Comparison of ENCODE assay signal across 8 cellular contexts in the genomic region with DNA sequence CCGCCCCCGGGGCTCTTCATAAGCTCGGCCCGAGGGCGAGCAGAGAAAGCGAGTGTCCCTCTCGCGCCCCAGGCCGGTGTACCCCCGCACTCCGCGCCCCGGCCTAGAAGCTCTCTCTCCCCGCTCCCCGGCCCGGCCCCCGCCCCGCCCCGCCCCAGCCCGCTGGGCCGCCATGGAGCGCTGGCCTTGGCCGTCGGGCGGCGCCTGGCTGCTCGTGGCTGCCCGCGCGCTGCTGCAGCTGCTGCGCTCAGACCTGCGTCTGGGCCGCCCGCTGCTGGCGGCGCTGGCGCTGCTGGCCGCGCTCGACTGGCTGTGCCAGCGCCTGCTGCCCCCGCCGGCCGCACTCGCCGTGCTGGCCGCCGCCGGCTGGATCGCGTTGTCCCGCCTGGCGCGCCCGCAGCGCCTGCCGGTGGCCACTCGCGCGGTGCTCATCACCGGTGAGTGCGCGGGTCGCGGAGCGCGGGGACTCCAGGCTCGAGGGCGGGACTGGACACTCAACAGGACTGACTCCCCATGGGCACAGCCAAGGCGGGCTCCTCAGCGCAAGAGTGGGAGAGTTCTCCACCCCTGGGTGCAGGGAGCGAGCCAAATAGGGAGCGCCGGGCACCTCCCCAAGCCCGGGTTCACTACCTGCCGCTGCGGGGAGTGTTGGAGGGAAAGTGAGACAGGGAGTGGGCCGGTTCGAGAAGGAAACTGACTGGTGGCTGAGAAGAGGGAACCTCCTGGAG. TPM values are rescaled to one million over a fixed set of nuclear protein-coding genes. Genes with fewer than 3 reads are reported as not detected.
A peak's percentile ranks its signal among the peaks of the same experiment; 100 is the strongest.
DNase-seq lines count a peak whose midpoint lies in the region; ATAC-seq and TF ChIP-seq lines count a peak whose summit lies in the region.

A gene (plus strand): TSS at position 45 of the 728 bp plus-strand sequence. CDS start 128 bp downstream, at position 173.

- peaks cover 40% of the 10 kb centered on the region for H3K27me3 Mint-ChIP-seq in activated CD4-positive, alpha-beta T cell treated with anti-CD3 and anti-CD28 coated beads, Interleukin-2, amount 10 ng/mL, durations not matched to agents 7 days and 5 days

- peak in 1 of 2 donors; percentile 73 for ATAC-seq in upper lobe of left lung (ENCODE audit: low FRiP score in 2 of 2)
- no peak for ATAC-seq in GM18867 (IDR thresholded peaks at IDR 0.05; ENCODE audit: unreplicated experiment)
- ATAC-seq in GM18517 (IDR thresholded peaks at IDR 0.05; ENCODE audit: unreplicated experiment), result no peak

- H3K9me3 Mint-ChIP-seq in activated CD4-positive, alpha-beta T cell treated with anti-CD3 and anti-CD28 coated beads, Interleukin-2, amount 10 ng/mL, durations not matched to agents 7 days and 5 days, result no peaks in the 10 kb centered on the region

- H3K27ac Mint-ChIP-seq in activated CD4-positive, alpha-beta T cell treated with anti-CD3 and anti-CD28 coated beads, Interleukin-2, amount 10 ng/mL, durations not matched to agents 7 days and 5 days, result no peak within 1 kb of the TSS

- H3K4me1 Mint-ChIP-seq in activated CD4-positive, alpha-beta T cell treated with anti-CD3 and anti-CD28 coated beads, Interleukin-2, amount 10 ng/mL, durations not matched to agents 7 days and 5 days, result peaks cover 8% of the 10 kb centered on the region

- H3K9me3 ChIP-seq in mucosa of rectum (ENCODE audit: control insufficient read depth in 2 of 2, low read length in 2 of 2) (no peaks in the 10 kb centered on the region), upper lobe of left lung (no peaks in the 10 kb centered on the region)

- TF ChIP-seq POLR2A in erythroblast (IDR thresholded peaks at IDR 0.05; ENCODE audit: low read length) (no peak), upper lobe of left lung (IDR thresholded peaks at IDR 0.05) (no peak)

- peak within 1 kb of the TSS; percentile 44 for H3K4me3 ChIP-seq in Jurkat, Clone E6-1 (ENCODE audit: low read length)
- H3K4me3 ChIP-seq in mucosa of rectum (ENCODE audit: low read length in 2 of 2), result peak within 1 kb of the TSS; percentile 88
- peak within 1 kb of the TSS; percentile 20 to 60 (median 51) for H3K4me3 ChIP-seq in upper lobe of left lung

- DNase-seq in DMS53 (lab: John Stamatoyannopoulos, UW) (peak; percentile 85), erythroblast (lab: John Stamatoyannopoulos, UW) (peak; percentile 53), upper lobe of left lung (peak; percentile 63 to 93)
- no peak for DNase-seq in Jurkat, Clone E6-1 (ENCODE audit: low read depth, low spot score)
- peak; percentile 16 for DNase-seq in activated CD4-positive, alpha-beta T cell treated with anti-CD3 and anti-CD28 coated beads, Interleukin-2, amount 10 ng/mL, durations not matched to agents 7 days and 5 days

- H3K4me1 ChIP-seq in mucosa of rectum (ENCODE audit: control insufficient read depth in 2 of 2, insufficient read depth in 2 of 2, low read length in 2 of 2) (peaks cover 32 to 44% of the 10 kb centered on the region in 2 donors), upper lobe of left lung (peaks cover 27 to 41% (median 37%) of the 10 kb centered on the region in 4 donors)

- POLR2A ChIA-PET in activated CD4-positive, alpha-beta T cell treated with anti-CD3 and anti-CD28 coated beads, Interleukin-2, amount 10 ng/mL, durations not matched to agents 7 days and 5 days (lab: Charles Lee), result no interaction called here

- CTCF ChIA-PET in activated CD4-positive, alpha-beta T cell treated with anti-CD3 and anti-CD28 coated beads, Interleukin-2, amount 10 ng/mL, durations not matched to agents 7 days and 5 days (lab: Charles Lee), result interaction anchor here (0.6 to 1.0 kb wide), 3 partner anchors 10 to 186 kb away, joined by 3 to 4 read pairs (median 3); no protein-coding TSS in a partner anchor

- TF ChIP-seq CTCF in upper lobe of left lung (IDR thresholded peaks at IDR 0.05), result peak in 5 of 6 experiments; percentile 12 to 62 (median 35)

- no peaks in the 10 kb centered on the region for H3K27me3 ChIP-seq in mucosa of rectum (ENCODE audit: control insufficient read depth in 2 of 2, insufficient read depth in 2 of 2, low read length in 2 of 2)
- H3K27me3 ChIP-seq in upper lobe of left lung, result peaks cover 0 to 12% (median 4%) of the 10 kb centered on the region in 4 donors

- no peaks in the 10 kb centered on the region for H3K36me3 Mint-ChIP-seq in activated CD4-positive, alpha-beta T cell treated with anti-CD3 and anti-CD28 coated beads, Interleukin-2, amount 10 ng/mL, durations not matched to agents 7 days and 5 days (ENCODE audit: low read depth)

- H3K9ac ChIP-seq in mucosa of rectum (ENCODE audit: low read depth in 1 of 2, low read length in 2 of 2), result peak within 1 kb of the TSS; percentile 99 to 100

- TF ChIP-seq EP300 in upper lobe of left lung (IDR thresholded peaks at IDR 0.05), result no peak

- H3K27ac ChIP-seq in mucosa of rectum (ENCODE audit: low read depth in 2 of 2, low read length in 2 of 2) (peak within 1 kb of the TSS; percentile 98 to 99), upper lobe of left lung (peak within 1 kb of the TSS in 3 of 4 donors; percentile 44 to 75 (median 58))

- H3K36me3 ChIP-seq in mucosa of rectum (ENCODE audit: control insufficient read depth in 2 of 2, insufficient read depth in 2 of 2, low read length in 2 of 2), result peaks cover 14 to 22% of the 10 kb centered on the region in 2 donors
- H3K36me3 ChIP-seq in upper lobe of left lung, result peaks cover 0 to 5% (median under 1%) of the 10 kb centered on the region in 4 donors

- 3 to 19% methylated on average over 9 to 40 of the region's 79 CpGs for WGBS in upper lobe of left lung, 2 donors

- H3K4me3 Mint-ChIP-seq in activated CD4-positive, alpha-beta T cell treated with anti-CD3 and anti-CD28 coated beads, Interleukin-2, amount 10 ng/mL, durations not matched to agents 7 days and 5 days, result peak within 1 kb of the TSS; percentile 69

RNA-seq across cellular contexts. Expression of the gene that starts here (rescaled TPM):
- polyA plus RNA-seq in Jurkat, Clone E6-1 (2012; ENCODE audit: insufficient read depth, insufficient read length), result 13.2 TPM
- not detected for total RNA-seq in activated CD4-positive, alpha-beta T cell treated with anti-CD3 and anti-CD28 coated beads, Interleukin-2, amount 10 ng/mL, durations not matched to agents 7 days and 5 days
- 1 to 10 TPM in 5 of 6 donors, under 1 TPM in 1; 0.78 to 5.0 (median 1.6) TPM for total RNA-seq in upper lobe of left lung

Comparison
In these comparisons a context has a peak if more than half of its experiments do, and no peak if none do; other contexts are left out.
1. Peak in DNase-seq in activated CD4-positive, alpha-beta T cell treated with anti-CD3 and anti-CD28 coated beads, Interleukin-2, amount 10 ng/mL, durations not matched to agents 7 days and 5 days; RNA of the gene not detected or under 1 TPM.